Comparison of ENCODE assay signal across 20 cellular contexts in the genomic region with DNA sequence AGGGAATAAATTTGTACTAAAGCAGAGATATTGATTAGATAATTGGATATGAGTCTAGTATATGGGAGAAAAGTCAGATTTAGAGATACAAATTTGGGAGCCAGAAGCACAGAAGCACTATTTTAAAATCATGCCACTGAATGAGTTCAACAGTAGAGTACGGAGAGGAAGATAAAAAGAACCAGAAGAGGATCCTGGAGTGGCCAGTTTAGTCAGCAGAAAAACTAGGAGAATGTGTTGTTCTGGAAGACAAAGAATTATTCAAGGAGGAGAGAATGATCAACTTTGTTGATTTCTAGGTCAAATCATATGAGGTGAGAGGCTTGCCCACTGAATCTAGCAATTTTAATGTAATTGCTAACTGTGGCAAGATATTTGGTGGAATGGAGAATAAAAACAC.
DNase-seq lines count a peak whose midpoint lies in the region; ATAC-seq and TF ChIP-seq lines count a peak whose summit lies in the region.
"Had no signal": no experiment of that assay in that cellular context is flagged by ENCODE, and none has a peak within 500 bp of the region (broad histone marks: within the 10 kb centered on the region; RNA-seq: fewer than 3 reads in every experiment).

No MANE protein-coding gene starts in this region.

- H3K4me1 Mint-ChIP-seq in WTC11 (peaks cover 35% of the 10 kb centered on the region), progenitor cell of endocrine pancreas (ENCODE audit: low read depth) (peaks cover 17% of the 10 kb centered on the region)

- no peak for DNase-seq in WTC11 (ENCODE audit: low spot score)
- peak; percentile 29 for DNase-seq in globus pallidus (ENCODE audit: low spot score)
- no peak for DNase-seq in progenitor cell of endocrine pancreas (ENCODE audit: low spot score, unreplicated experiment)
- DNase-seq in NK-92 (lab: John Stamatoyannopoulos, UW; ENCODE audit: unreplicated experiment): no peak
- no peak for DNase-seq in T-helper 1 cell
- no peak for DNase-seq in stimulated activated CD4-positive, alpha-beta T cell treated with anti-CD3 and anti-CD28 coated beads, Interleukin-4, amount 100 ng/mL, for 1 hour
- DNase-seq: ACHN; AML-193; COR-L47; HCEC 1CT; NCI-H1417 treated with DMSO at 0.1 percent for 48 hours; NCI-H1930; NCI-H2171; NCI-H446; NCI-H69; NK-92 treated with Interleukin-12 subunit alpha and Interleukin-12 subunit beta, amount 100 ng/mL, for 24 hours; RPMI8226; SIG-M5 had no signal

- H3K4me3 Mint-ChIP-seq in WTC11 (no peak overlapping the region), progenitor cell of endocrine pancreas (ENCODE audit: low read depth) (no peak overlapping the region)
- H3K4me3 Mint-ChIP-seq: CD14-positive monocyte had no signal

- H3K36me3 ChIP-seq in HEK293 (ENCODE audit: control insufficient read depth in 2 of 2, insufficient read depth in 1 of 2, low read length in 2 of 2): no peaks in the 10 kb centered on the region

- ATAC-seq in WTC11: no peak

- H3K27ac Mint-ChIP-seq in WTC11 (peak overlapping the region; percentile 69), progenitor cell of endocrine pancreas (peak overlapping the region; percentile 0)

- POLR2A ChIA-PET in HEK293 (lab: Yijun Ruan, JAX): no interaction called here
- POLR2A ChIA-PET in WTC11 (lab: Charles Lee): no interaction called here

- CTCF ChIA-PET in HEK293 (lab: Yijun Ruan, JAX) (no interaction called here), WTC11 (lab: Charles Lee) (no interaction called here)

- H3K9me3 Mint-ChIP-seq in WTC11 (no peaks in the 10 kb centered on the region), progenitor cell of endocrine pancreas (ENCODE audit: low read depth) (no peaks in the 10 kb centered on the region)
- H3K9me3 Mint-ChIP-seq: CD14-positive monocyte had no signal

- no peaks in the 10 kb centered on the region for H3K9me3 ChIP-seq in HEK293 (ENCODE audit: control insufficient read depth, insufficient read depth, low read depth, low read length)

- H3K4me3 ChIP-seq in HEK293 (ENCODE audit: low read depth, low read length): no peak overlapping the region

- no peak overlapping the region for H3K27ac ChIP-seq in HEK293 (ENCODE audit: extremely low read depth, low read depth, low read length)

- H3K36me3 Mint-ChIP-seq in WTC11 (no peaks in the 10 kb centered on the region), progenitor cell of endocrine pancreas (ENCODE audit: insufficient read depth) (no peaks in the 10 kb centered on the region)

- TF ChIP-seq CTCF in HEK293 (tag by site-specific recombination; IDR thresholded peaks at IDR 0.05): no peak
- no peak for TF ChIP-seq CTCF in WTC11 (IDR thresholded peaks at IDR 0.05)
- TF ChIP-seq CTCF in progenitor cell of endocrine pancreas (IDR thresholded peaks at IDR 0.05; ENCODE audit: unreplicated experiment): no peak

- peaks cover 47% of the 10 kb centered on the region for H3K4me1 ChIP-seq in HEK293 (ENCODE audit: control insufficient read depth, insufficient read depth, low read length)

- H3K27me3 Mint-ChIP-seq in WTC11 (ENCODE audit: low read depth) (no peaks in the 10 kb centered on the region), progenitor cell of endocrine pancreas (no peaks in the 10 kb centered on the region)

TF ChIP-seq in HEK293, 187 proteins besides CTCF, POLR2A, EP300 and RAD21:
- TF ChIP-seq OSR2 (tag by site-specific recombination; IDR thresholded peaks at IDR 0.05) (peak; percentile 58), ZNF600 (tag by site-specific recombination; IDR thresholded peaks at IDR 0.05) (peak; percentile 41; the same call in 1 of the 2 replicates), ZBTB17 (tag by site-specific recombination; IDR thresholded peaks at IDR 0.05) (0 out of 2 replicates have a peak, but pooled peaks have one; percentile 29)
- TF ChIP-seq, protein P1, sequence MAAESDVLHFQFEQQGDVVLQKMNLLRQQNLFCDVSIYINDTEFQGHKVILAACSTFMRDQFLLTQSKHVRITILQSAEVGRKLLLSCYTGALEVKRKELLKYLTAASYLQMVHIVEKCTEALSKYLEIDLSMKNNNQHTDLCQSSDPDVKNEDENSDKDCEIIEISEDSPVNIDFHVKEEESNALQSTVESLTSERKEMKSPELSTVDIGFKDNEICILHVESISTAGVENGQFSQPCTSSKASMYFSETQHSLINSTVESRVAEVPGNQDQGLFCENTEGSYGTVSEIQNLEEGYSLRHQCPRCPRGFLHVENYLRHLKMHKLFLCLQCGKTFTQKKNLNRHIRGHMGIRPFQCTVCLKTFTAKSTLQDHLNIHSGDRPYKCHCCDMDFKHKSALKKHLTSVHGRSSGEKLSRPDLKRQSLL (tag by site-specific recombination; IDR thresholded peaks at IDR 0.05): no peak

TF ChIP-seq in WTC11, 78 proteins besides CTCF, POLR2A, EP300 and RAD21:
- TF ChIP-seq TCF7 (CRISPR knock-in tag; IDR thresholded peaks at IDR 0.05; ENCODE audit: low read depth): no peak
- no peak for TF ChIP-seq SOX15 (CRISPR knock-in tag; IDR thresholded peaks at IDR 0.05)
- TF ChIP-seq, protein P2, sequence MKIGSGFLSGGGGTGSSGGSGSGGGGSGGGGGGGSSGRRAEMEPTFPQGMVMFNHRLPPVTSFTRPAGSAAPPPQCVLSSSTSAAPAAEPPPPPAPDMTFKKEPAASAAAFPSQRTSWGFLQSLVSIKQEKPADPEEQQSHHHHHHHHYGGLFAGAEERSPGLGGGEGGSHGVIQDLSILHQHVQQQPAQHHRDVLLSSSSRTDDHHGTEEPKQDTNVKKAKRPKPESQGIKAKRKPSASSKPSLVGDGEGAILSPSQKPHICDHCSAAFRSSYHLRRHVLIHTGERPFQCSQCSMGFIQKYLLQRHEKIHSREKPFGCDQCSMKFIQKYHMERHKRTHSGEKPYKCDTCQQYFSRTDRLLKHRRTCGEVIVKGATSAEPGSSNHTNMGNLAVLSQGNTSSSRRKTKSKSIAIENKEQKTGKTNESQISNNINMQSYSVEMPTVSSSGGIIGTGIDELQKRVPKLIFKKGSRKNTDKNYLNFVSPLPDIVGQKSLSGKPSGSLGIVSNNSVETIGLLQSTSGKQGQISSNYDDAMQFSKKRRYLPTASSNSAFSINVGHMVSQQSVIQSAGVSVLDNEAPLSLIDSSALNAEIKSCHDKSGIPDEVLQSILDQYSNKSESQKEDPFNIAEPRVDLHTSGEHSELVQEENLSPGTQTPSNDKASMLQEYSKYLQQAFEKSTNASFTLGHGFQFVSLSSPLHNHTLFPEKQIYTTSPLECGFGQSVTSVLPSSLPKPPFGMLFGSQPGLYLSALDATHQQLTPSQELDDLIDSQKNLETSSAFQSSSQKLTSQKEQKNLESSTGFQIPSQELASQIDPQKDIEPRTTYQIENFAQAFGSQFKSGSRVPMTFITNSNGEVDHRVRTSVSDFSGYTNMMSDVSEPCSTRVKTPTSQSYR (CRISPR knock-in tag; IDR thresholded peaks at IDR 0.05): no peak
- TF ChIP-seq FOXJ3 (CRISPR knock-in tag; IDR thresholded peaks at IDR 0.05; ENCODE audit: borderline replicate concordance): no peak
- TF ChIP-seq, protein P3, sequence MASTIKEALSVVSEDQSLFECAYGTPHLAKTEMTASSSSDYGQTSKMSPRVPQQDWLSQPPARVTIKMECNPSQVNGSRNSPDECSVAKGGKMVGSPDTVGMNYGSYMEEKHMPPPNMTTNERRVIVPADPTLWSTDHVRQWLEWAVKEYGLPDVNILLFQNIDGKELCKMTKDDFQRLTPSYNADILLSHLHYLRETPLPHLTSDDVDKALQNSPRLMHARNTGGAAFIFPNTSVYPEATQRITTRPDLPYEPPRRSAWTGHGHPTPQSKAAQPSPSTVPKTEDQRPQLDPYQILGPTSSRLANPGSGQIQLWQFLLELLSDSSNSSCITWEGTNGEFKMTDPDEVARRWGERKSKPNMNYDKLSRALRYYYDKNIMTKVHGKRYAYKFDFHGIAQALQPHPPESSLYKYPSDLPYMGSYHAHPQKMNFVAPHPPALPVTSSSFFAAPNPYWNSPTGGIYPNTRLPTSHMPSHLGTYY (CRISPR knock-in tag; IDR thresholded peaks at IDR 0.05): no peak
- TF ChIP-seq MYBL2 (CRISPR knock-in tag; IDR thresholded peaks at IDR 0.05): no peak
